2 cellular contexts compared by ENCODE assay signal in genomic region chr10:58641095-58641531, GRCh38.
TF ChIP-seq lines count a peak whose summit lies in the region.

No MANE protein-coding gene starts in this region.

TF ChIP-seq in A549, 52 proteins besides CTCF, POLR2A, EP300 and RAD21 (continued from another document and continues in another):
- TF ChIP-seq, protein P1, sequence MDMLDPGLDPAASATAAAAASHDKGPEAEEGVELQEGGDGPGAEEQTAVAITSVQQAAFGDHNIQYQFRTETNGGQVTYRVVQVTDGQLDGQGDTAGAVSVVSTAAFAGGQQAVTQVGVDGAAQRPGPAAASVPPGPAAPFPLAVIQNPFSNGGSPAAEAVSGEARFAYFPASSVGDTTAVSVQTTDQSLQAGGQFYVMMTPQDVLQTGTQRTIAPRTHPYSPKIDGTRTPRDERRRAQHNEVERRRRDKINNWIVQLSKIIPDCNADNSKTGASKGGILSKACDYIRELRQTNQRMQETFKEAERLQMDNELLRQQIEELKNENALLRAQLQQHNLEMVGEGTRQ (IDR thresholded peaks at IDR 0.05): no peak
- TF ChIP-seq ZSCAN20 (CRISPR knock-in tag; IDR thresholded peaks at IDR 0.05) (no peak), EHF (CRISPR knock-in tag; IDR thresholded peaks at IDR 0.05) (no peak), REST (IDR thresholded peaks at IDR 0.05) (no peak), SREBF2 (IDR thresholded peaks at IDR 0.05) (no peak), CBX8 (IDR thresholded peaks at IDR 0.05) (no peak), CEBPB (IDR thresholded peaks at IDR 0.05) (peak; percentile 74 to 80; a peak in 3 of 4 replicates), HMGXB4 (CRISPR knock-in tag; IDR thresholded peaks at IDR 0.05; ENCODE audit: borderline replicate concordance) (no peak), FOSL2 (IDR thresholded peaks at IDR 0.05) (peak; percentile 29; the same call in 1 of the 2 replicates), FOSL2 (CRISPR knock-in tag; IDR thresholded peaks at IDR 0.05) (peak; percentile 58), NR3C1 (IDR thresholded peaks at IDR 0.05) (no peak), RCOR1 (IDR thresholded peaks at IDR 0.05; ENCODE audit: low read depth, low read length) (no peak), TP53 (CRISPR knock-in tag; IDR thresholded peaks at IDR 0.05) (no peak), TFCP2L1 (CRISPR knock-in tag; IDR thresholded peaks at IDR 0.05) (no peak), PBX3 (IDR thresholded peaks at IDR 0.05) (no peak), MYC (IDR thresholded peaks at IDR 0.05; ENCODE audit: borderline replicate concordance, low read length) (no peak), MAZ (IDR thresholded peaks at IDR 0.05; ENCODE audit: borderline replicate concordance, low read depth, low read length) (no peak), FOXS1 (CRISPR knock-in tag; IDR thresholded peaks at IDR 0.05) (no peak), CHD4 (IDR thresholded peaks at IDR 0.05; ENCODE audit: borderline replicate concordance) (no peak), MAFK (IDR thresholded peaks at IDR 0.05; ENCODE audit: partially characterized antibody) (no peak)
- TF ChIP-seq, protein P2, sequence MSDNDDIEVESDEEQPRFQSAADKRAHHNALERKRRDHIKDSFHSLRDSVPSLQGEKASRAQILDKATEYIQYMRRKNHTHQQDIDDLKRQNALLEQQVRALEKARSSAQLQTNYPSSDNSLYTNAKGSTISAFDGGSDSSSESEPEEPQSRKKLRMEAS (IDR thresholded peaks at IDR 0.05): peak; percentile 66
- TF ChIP-seq, protein P3, sequence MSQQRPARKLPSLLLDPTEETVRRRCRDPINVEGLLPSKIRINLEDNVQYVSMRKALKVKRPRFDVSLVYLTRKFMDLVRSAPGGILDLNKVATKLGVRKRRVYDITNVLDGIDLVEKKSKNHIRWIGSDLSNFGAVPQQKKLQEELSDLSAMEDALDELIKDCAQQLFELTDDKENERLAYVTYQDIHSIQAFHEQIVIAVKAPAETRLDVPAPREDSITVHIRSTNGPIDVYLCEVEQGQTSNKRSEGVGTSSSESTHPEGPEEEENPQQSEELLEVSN (IDR thresholded peaks at IDR 0.05; ENCODE audit: borderline replicate concordance, low read depth): no peak
- TF ChIP-seq, protein P4, sequence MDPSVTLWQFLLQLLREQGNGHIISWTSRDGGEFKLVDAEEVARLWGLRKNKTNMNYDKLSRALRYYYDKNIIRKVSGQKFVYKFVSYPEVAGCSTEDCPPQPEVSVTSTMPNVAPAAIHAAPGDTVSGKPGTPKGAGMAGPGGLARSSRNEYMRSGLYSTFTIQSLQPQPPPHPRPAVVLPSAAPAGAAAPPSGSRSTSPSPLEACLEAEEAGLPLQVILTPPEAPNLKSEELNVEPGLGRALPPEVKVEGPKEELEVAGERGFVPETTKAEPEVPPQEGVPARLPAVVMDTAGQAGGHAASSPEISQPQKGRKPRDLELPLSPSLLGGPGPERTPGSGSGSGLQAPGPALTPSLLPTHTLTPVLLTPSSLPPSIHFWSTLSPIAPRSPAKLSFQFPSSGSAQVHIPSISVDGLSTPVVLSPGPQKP (IDR thresholded peaks at IDR 0.05; ENCODE audit: low read depth, low read length): no peak

TF ChIP-seq in SK-N-SH, 30 proteins besides CTCF, POLR2A, EP300 and RAD21 (continued from another document):
- TF ChIP-seq ZBTB33 (IDR thresholded peaks at IDR 0.05; ENCODE audit: borderline replicate concordance, low read depth) (0 out of 2 replicates have a peak, but pooled peaks have one; percentile 77), RFX5 (IDR thresholded peaks at IDR 0.05; ENCODE audit: low read length) (no peak), FOSL2 (IDR thresholded peaks at IDR 0.05; ENCODE audit: borderline replicate concordance, low read depth) (peak; percentile 60), TAF1 (IDR thresholded peaks at IDR 0.05; ENCODE audit: borderline replicate concordance, low read depth, low read length) (no peak), IRF3 (IDR thresholded peaks at IDR 0.05; ENCODE audit: low read depth, low read length) (no peak), REST (IDR thresholded peaks at IDR 0.05; ENCODE audit: low read depth, low read length) (peak; percentile 56; the same call in 1 of the 2 replicates), ELF1 (IDR thresholded peaks at IDR 0.05) (peak; percentile 14; the same call in 1 of the 2 replicates), MEF2A (IDR thresholded peaks at IDR 0.05; ENCODE audit: borderline replicate concordance, low read depth) (peak; percentile 93), RCOR1 (IDR thresholded peaks at IDR 0.05; ENCODE audit: low read length) (no peak), MXI1 (IDR thresholded peaks at IDR 0.05; ENCODE audit: low read depth, low read length) (no peak), NFIC (IDR thresholded peaks at IDR 0.05; ENCODE audit: borderline replicate concordance) (peak; percentile 71), TCF12 (IDR thresholded peaks at IDR 0.05) (peak; percentile 97)
- TF ChIP-seq, protein P5, sequence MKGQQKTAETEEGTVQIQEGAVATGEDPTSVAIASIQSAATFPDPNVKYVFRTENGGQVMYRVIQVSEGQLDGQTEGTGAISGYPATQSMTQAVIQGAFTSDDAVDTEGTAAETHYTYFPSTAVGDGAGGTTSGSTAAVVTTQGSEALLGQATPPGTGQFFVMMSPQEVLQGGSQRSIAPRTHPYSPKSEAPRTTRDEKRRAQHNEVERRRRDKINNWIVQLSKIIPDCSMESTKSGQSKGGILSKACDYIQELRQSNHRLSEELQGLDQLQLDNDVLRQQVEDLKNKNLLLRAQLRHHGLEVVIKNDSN (IDR thresholded peaks at IDR 0.05; ENCODE audit: borderline replicate concordance, low read depth): no peak
- TF ChIP-seq, protein P1 (IDR thresholded peaks at IDR 0.05; ENCODE audit: borderline replicate concordance, low read depth, low read length): no peak
